11 cellular contexts compared by ENCODE assay signal in the genomic region with DNA sequence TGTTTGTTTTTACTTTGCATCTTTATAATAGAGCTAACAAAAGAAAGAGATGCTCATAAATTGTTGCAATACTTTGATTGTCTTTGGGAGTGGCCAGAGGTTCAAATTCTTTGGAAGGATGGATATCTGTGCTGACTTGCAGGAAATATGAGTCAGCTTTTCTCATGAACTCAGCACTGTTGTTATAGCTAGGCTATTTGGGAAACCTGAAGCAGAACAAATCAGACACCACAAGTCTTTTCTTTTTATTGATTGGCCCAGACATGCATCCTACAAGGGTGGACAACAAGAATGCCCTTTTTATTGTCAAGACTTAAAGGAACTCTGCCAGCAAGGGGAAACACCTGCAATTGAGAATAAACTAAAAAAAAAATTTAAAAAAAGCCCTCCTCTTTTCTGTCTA. TPM values are rescaled to one million over a fixed set of nuclear protein-coding genes. Genes with fewer than 3 reads are reported as not detected.
DNase-seq lines count a peak whose midpoint lies in the region; ATAC-seq and TF ChIP-seq lines count a peak whose summit lies in the region.
"Had no signal": no experiment of that assay in that cellular context is flagged by ENCODE, and none has a peak within 500 bp of the region (broad histone marks: within the 10 kb centered on the region; RNA-seq: fewer than 3 reads in every experiment).

No MANE protein-coding gene starts in this region.

- no peak for TF ChIP-seq CTCF in SK-N-SH (IDR thresholded peaks at IDR 0.05)
- no peak for TF ChIP-seq CTCF in esophagus squamous epithelium (IDR thresholded peaks at IDR 0.05)

- H3K27me3 Mint-ChIP-seq in activated T-cell treated with anti-CD3 and anti-CD28 coated beads, Interleukin-2, amount 50 U/mL, for 24 hours = no peaks in the 10 kb centered on the region
- H3K27me3 Mint-ChIP-seq in stimulated activated memory B cell treated with anti-CD40 and anti-IgM and Interleukin-4, amounts not matched to agents 10 μg/mL and 1 μg/mL and 100 μg/mL, for 72 hours = no peaks in the 10 kb centered on the region
- H3K27me3 Mint-ChIP-seq: activated naive CD4-positive, alpha-beta T cell treated with anti-CD3 and anti-CD28 coated beads, Interleukin-2, amount 10 ng/mL, durations not matched to agents 7 days and 5 days had no signal

- no peak overlapping the region for H2AFZ ChIP-seq in SK-N-SH (ENCODE audit: low read depth)

- H3K27ac ChIP-seq in SK-N-SH (ENCODE audit: low read depth in 2 of 2, low read length in 1 of 2) (0 out of 4 replicates have a peak overlapping the region, but pooled peaks of 1 of the 2 experiments have one; percentile 1), esophagus squamous epithelium (peak overlapping the region in 3 of 4 donors; percentile 28 to 49 (median 30))
- H3K27ac ChIP-seq: transverse colon had no signal

- H3K36me3 ChIP-seq in SK-N-SH (replicated peaks in 1 of 2; ENCODE audit: control insufficient read depth in 1 of 2, insufficient read depth in 2 of 2, low read length in 1 of 2) (no peaks in the 10 kb centered on the region), esophagus squamous epithelium (no peaks in the 10 kb centered on the region)
- H3K36me3 ChIP-seq: transverse colon had no signal

- peak overlapping the region; percentile 4 for H3K4me3 Mint-ChIP-seq in activated T-cell treated with anti-CD3 and anti-CD28 coated beads, Interleukin-2, amount 50 U/mL, for 24 hours
- no peak overlapping the region for H3K4me3 Mint-ChIP-seq in stimulated activated memory B cell treated with anti-CD40 and anti-IgM and Interleukin-4, amounts not matched to agents 10 μg/mL and 1 μg/mL and 100 μg/mL, for 72 hours
- H3K4me3 Mint-ChIP-seq: activated naive CD4-positive, alpha-beta T cell treated with anti-CD3 and anti-CD28 coated beads, Interleukin-2, amount 10 ng/mL, durations not matched to agents 7 days and 5 days had no signal

- ATAC-seq in stimulated activated memory B cell treated with anti-CD40 and anti-IgM and Interleukin-4, amounts not matched to agents 10 μg/mL and 1 μg/mL and 100 μg/mL, for 72 hours = no peak
- no peak for ATAC-seq in HG02763 (IDR thresholded peaks at IDR 0.05; ENCODE audit: unreplicated experiment)
- no peak for ATAC-seq in HG03469 (IDR thresholded peaks at IDR 0.05; ENCODE audit: unreplicated experiment)

- no peak for DNase-seq in activated T-cell treated with anti-CD3 and anti-CD28 coated beads, Interleukin-2, amount 50 U/mL, for 24 hours
- DNase-seq in activated T-cell treated with anti-CD3 and anti-CD28 coated beads, Interleukin-2, amount 50 U/mL, for 1 hour = no peak
- DNase-seq in SK-N-SH (no peak), esophagus squamous epithelium (lab: John Stamatoyannopoulos, UW) (no peak), epidermal melanocyte (ENCODE audit: insufficient read length, low spot score) (no peak)
- DNase-seq: activated naive CD4-positive, alpha-beta T cell treated with anti-CD3 and anti-CD28 coated beads, Interleukin-2, amount 10 ng/mL, durations not matched to agents 7 days and 5 days; stimulated activated CD4-positive, alpha-beta T cell treated with anti-CD3 and anti-CD28 coated beads, Interleukin-12 subunit alpha, Interleukin-12 subunit beta, amount 100 ng/mL, for 4 hours; transverse colon had no signal

- H3K9ac ChIP-seq in SK-N-SH = no peak overlapping the region

- CTCF ChIA-PET in SK-N-SH (lab: Yijun Ruan, JAX) = no interaction called here

- no peak for TF ChIP-seq EP300 in SK-N-SH (IDR thresholded peaks at IDR 0.05; ENCODE audit: borderline replicate concordance in 1 of 2, low read depth in 1 of 2, low read length in 1 of 2)

- H3K9me2 ChIP-seq in SK-N-SH = no peaks in the 10 kb centered on the region

- POLR2A ChIA-PET in SK-N-SH (lab: Yijun Ruan, JAX) = no interaction called here

- H3F3A ChIP-seq in SK-N-SH (replicated peaks; ENCODE audit: insufficient read depth) = peaks cover 3% of the 10 kb centered on the region

- no peak for TF ChIP-seq RAD21 in SK-N-SH (IDR thresholded peaks at IDR 0.05; ENCODE audit: low read length)

- H3K4me2 ChIP-seq in SK-N-SH = 0 out of 2 replicates have a peak overlapping the region, but pooled peaks have one; percentile 19

- peaks cover 54% of the 10 kb centered on the region for H3K4me1 Mint-ChIP-seq in activated T-cell treated with anti-CD3 and anti-CD28 coated beads, Interleukin-2, amount 50 U/mL, for 24 hours (ENCODE audit: low read depth)
- H3K4me1 Mint-ChIP-seq in stimulated activated memory B cell treated with anti-CD40 and anti-IgM and Interleukin-4, amounts not matched to agents 10 μg/mL and 1 μg/mL and 100 μg/mL, for 72 hours = peaks cover 56% of the 10 kb centered on the region

- no peak overlapping the region for H3K4me3 ChIP-seq in SK-N-SH (ENCODE audit: low read depth in 2 of 2, low read length in 1 of 2)
- H3K4me3 ChIP-seq in esophagus squamous epithelium = no peak overlapping the region
- H3K4me3 ChIP-seq: transverse colon had no signal

- no peaks in the 10 kb centered on the region for H3K79me2 ChIP-seq in SK-N-SH (ENCODE audit: insufficient read depth)

- intact Hi-C loops in esophagus squamous epithelium (cut with DNase I) = no loop called here

- no peaks in the 10 kb centered on the region for H3K9me3 Mint-ChIP-seq in activated T-cell treated with anti-CD3 and anti-CD28 coated beads, Interleukin-2, amount 50 U/mL, for 24 hours
- no peaks in the 10 kb centered on the region for H3K9me3 Mint-ChIP-seq in stimulated activated memory B cell treated with anti-CD40 and anti-IgM and Interleukin-4, amounts not matched to agents 10 μg/mL and 1 μg/mL and 100 μg/mL, for 72 hours
- H3K9me3 Mint-ChIP-seq: activated naive CD4-positive, alpha-beta T cell treated with anti-CD3 and anti-CD28 coated beads, Interleukin-2, amount 10 ng/mL, durations not matched to agents 7 days and 5 days had no signal

- H3K27ac Mint-ChIP-seq in activated T-cell treated with anti-CD3 and anti-CD28 coated beads, Interleukin-2, amount 50 U/mL, for 24 hours = peak overlapping the region; percentile 69
- peak overlapping the region; percentile 74 for H3K27ac Mint-ChIP-seq in stimulated activated memory B cell treated with anti-CD40 and anti-IgM and Interleukin-4, amounts not matched to agents 10 μg/mL and 1 μg/mL and 100 μg/mL, for 72 hours
- H3K27ac Mint-ChIP-seq: activated naive CD4-positive, alpha-beta T cell treated with anti-CD3 and anti-CD28 coated beads, Interleukin-2, amount 10 ng/mL, durations not matched to agents 7 days and 5 days had no signal

- TF ChIP-seq POLR2A in esophagus squamous epithelium (IDR thresholded peaks at IDR 0.05) = no peak

- H4K20me1 ChIP-seq in SK-N-SH (ENCODE audit: insufficient read depth) = no peaks in the 10 kb centered on the region

- H3K36me3 Mint-ChIP-seq in activated T-cell treated with anti-CD3 and anti-CD28 coated beads, Interleukin-2, amount 50 U/mL, for 24 hours (ENCODE audit: low read depth) = peaks cover 9% of the 10 kb centered on the region
- no peaks in the 10 kb centered on the region for H3K36me3 Mint-ChIP-seq in stimulated activated memory B cell treated with anti-CD40 and anti-IgM and Interleukin-4, amounts not matched to agents 10 μg/mL and 1 μg/mL and 100 μg/mL, for 72 hours

- H3K9me3 ChIP-seq in SK-N-SH (no peaks in the 10 kb centered on the region), esophagus squamous epithelium (no peaks in the 10 kb centered on the region)
- H3K9me3 ChIP-seq: transverse colon had no signal

- H3K4me1 ChIP-seq in SK-N-SH (ENCODE audit: control insufficient read depth in 1 of 2, insufficient read depth in 2 of 2, low read depth in 1 of 2, low read length in 1 of 2) = peaks cover 0 to 6% of the 10 kb centered on the region in 2 experiments; a peak in 2 of 4 replicates
- peaks cover 0 to 29% (median 8%) of the 10 kb centered on the region in 3 donors for H3K4me1 ChIP-seq in esophagus squamous epithelium

- no peaks in the 10 kb centered on the region for H3K27me3 ChIP-seq in SK-N-SH (ENCODE audit: insufficient read depth)
- H3K27me3 ChIP-seq in esophagus squamous epithelium = no peaks in the 10 kb centered on the region
- H3K27me3 ChIP-seq: transverse colon had no signal

TF ChIP-seq in SK-N-SH, 30 proteins besides CTCF, POLR2A, EP300 and RAD21 (continues in another document):
- TF ChIP-seq FOSL2 (IDR thresholded peaks at IDR 0.05; ENCODE audit: borderline replicate concordance, low read depth) = peak; percentile 75; the same call in 1 of the 2 replicates
- TF ChIP-seq USF1 (IDR thresholded peaks at IDR 0.05; ENCODE audit: borderline replicate concordance, low read depth) = no peak
- TF ChIP-seq, protein P1, sequence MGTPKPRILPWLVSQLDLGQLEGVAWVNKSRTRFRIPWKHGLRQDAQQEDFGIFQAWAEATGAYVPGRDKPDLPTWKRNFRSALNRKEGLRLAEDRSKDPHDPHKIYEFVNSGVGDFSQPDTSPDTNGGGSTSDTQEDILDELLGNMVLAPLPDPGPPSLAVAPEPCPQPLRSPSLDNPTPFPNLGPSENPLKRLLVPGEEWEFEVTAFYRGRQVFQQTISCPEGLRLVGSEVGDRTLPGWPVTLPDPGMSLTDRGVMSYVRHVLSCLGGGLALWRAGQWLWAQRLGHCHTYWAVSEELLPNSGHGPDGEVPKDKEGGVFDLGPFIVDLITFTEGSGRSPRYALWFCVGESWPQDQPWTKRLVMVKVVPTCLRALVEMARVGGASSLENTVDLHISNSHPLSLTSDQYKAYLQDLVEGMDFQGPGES (IDR thresholded peaks at IDR 0.05; ENCODE audit: low read depth, low read length) = no peak
- TF ChIP-seq RFX5 (IDR thresholded peaks at IDR 0.05; ENCODE audit: low read length) = no peak
- TF ChIP-seq GABPA (IDR thresholded peaks at IDR 0.05; ENCODE audit: low read depth) = no peak
- TF ChIP-seq TCF12 (IDR thresholded peaks at IDR 0.05) = 0 out of 2 replicates have a peak, but pooled peaks have one; percentile 16
- TF ChIP-seq, protein P2, sequence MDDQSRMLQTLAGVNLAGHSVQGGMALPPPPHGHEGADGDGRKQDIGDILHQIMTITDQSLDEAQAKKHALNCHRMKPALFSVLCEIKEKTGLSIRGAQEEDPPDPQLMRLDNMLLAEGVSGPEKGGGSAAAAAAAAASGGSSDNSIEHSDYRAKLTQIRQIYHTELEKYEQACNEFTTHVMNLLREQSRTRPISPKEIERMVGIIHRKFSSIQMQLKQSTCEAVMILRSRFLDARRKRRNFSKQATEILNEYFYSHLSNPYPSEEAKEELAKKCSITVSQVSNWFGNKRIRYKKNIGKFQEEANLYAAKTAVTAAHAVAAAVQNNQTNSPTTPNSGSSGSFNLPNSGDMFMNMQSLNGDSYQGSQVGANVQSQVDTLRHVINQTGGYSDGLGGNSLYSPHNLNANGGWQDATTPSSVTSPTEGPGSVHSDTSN (IDR thresholded peaks at IDR 0.05) = peak; percentile 47

RNA-seq across cellular contexts. Expression of gene DENND4A, which starts 4.5 kb away (rescaled TPM):
- polyA plus RNA-seq in SK-N-SH (2012; rRNA removed) = 2.5 and 3.2 TPM in 2 replicates
- polyA plus RNA-seq in SK-N-SH (2012; cell fraction: cytosol; rRNA removed) = 3.5 and 4.1 TPM in 2 replicates
- 2.8 and 6.6 TPM in 2 replicates for polyA plus RNA-seq in SK-N-SH (2012; cell fraction: nucleus; rRNA removed)
- 10 to 100 TPM in 2 of 4 donors, 1 to 10 TPM in 2; 5.9 to 22.3 (median 10.9) TPM for total RNA-seq in esophagus squamous epithelium
